10 cellular contexts compared by ENCODE assay signal in genomic region chr14:24440606-24441399, GRCh38. TPM values are rescaled to one million over a fixed set of nuclear protein-coding genes. Genes with fewer than 3 reads are reported as not detected.
DNase-seq lines count a peak whose midpoint lies in the region; ATAC-seq and TF ChIP-seq lines count a peak whose summit lies in the region.
"Had no signal": no experiment of that assay in that cellular context is flagged by ENCODE, and none has a peak within 500 bp of the region (broad histone marks: within the 10 kb centered on the region; RNA-seq: fewer than 3 reads in every experiment).

No MANE protein-coding gene starts in this region.

- TF ChIP-seq CTCF in activated CD8-positive, alpha-beta T cell treated with anti-CD3 and anti-CD28 coated beads for 36 hours (IDR thresholded peaks at IDR 0.05), result no peak
- TF ChIP-seq CTCF in type B pancreatic cell (conservative IDR thresholded peaks at IDR 0.05), result no peak
- TF ChIP-seq CTCF in BE2C (IDR thresholded peaks at IDR 0.05; ENCODE audit: low read depth, low read length), result no peak

- peaks cover 29% of the 10 kb centered on the region for H3K36me3 ChIP-seq in BE2C

- no peaks in the 10 kb centered on the region for H3K9me3 ChIP-seq in BE2C

- no peak for DNase-seq in activated naive CD4-positive, alpha-beta T cell treated with anti-CD3 and anti-CD28 coated beads, Interleukin-2, amount 50 U/mL, for 16 hours
- DNase-seq in activated CD8-positive, alpha-beta T cell treated with anti-CD3 and anti-CD28 coated beads for 36 hours, result no peak
- no peak for DNase-seq in immature natural killer cell
- no peak for DNase-seq in type B pancreatic cell (ENCODE audit: extremely low spot score, unreplicated experiment)
- DNase-seq in GM19238 (ENCODE audit: insufficient read length, low spot score), result no peak
- DNase-seq in cardiac septum (ENCODE audit: low spot score), result no peak
- no peak for DNase-seq in BE2C
- DNase-seq: brain microvascular endothelial cell, foreskin keratinocyte had no signal

- peaks cover 9% of the 10 kb centered on the region for H3K36me3 Mint-ChIP-seq in activated naive CD4-positive, alpha-beta T cell treated with anti-CD3 and anti-CD28 coated beads, Interleukin-2, amount 50 U/mL, for 24 hours
- peaks cover 44% of the 10 kb centered on the region for H3K36me3 Mint-ChIP-seq in activated CD8-positive, alpha-beta T cell treated with anti-CD3 and anti-CD28 coated beads for 36 hours (ENCODE audit: low read depth)
- H3K36me3 Mint-ChIP-seq in immature natural killer cell, result peaks cover 7 to 30% (median 11%) of the 10 kb centered on the region in 3 donors
- H3K36me3 Mint-ChIP-seq in type B pancreatic cell, result peaks cover 8% of the 10 kb centered on the region

- peaks cover 59% of the 10 kb centered on the region for H3K4me1 Mint-ChIP-seq in activated naive CD4-positive, alpha-beta T cell treated with anti-CD3 and anti-CD28 coated beads, Interleukin-2, amount 50 U/mL, for 24 hours
- H3K4me1 Mint-ChIP-seq in activated CD8-positive, alpha-beta T cell treated with anti-CD3 and anti-CD28 coated beads for 36 hours (ENCODE audit: low read depth), result peaks cover 52% of the 10 kb centered on the region
- peaks cover 64 to 65% of the 10 kb centered on the region in 2 donors for H3K4me1 Mint-ChIP-seq in immature natural killer cell
- H3K4me1 Mint-ChIP-seq in type B pancreatic cell (ENCODE audit: unreplicated experiment), result peaks cover 20% of the 10 kb centered on the region

- ATAC-seq in activated CD8-positive, alpha-beta T cell treated with anti-CD3 and anti-CD28 coated beads for 36 hours, result no peak
- ATAC-seq: foreskin keratinocyte had no signal

- H3K27me3 ChIP-seq in BE2C, result no peaks in the 10 kb centered on the region
- H3K27me3 ChIP-seq: brain microvascular endothelial cell, foreskin keratinocyte had no signal

- intact Hi-C loops in activated CD8-positive, alpha-beta T cell treated with anti-CD3 and anti-CD28 coated beads for 36 hours (cut with micrococcal nuclease), result loop anchor here (5.0 kb wide), 1 partner anchor 231 kb away; no protein-coding TSS in a partner anchor
- intact Hi-C loops in cardiac septum (cut with DNase I), result no loop called here

- peak overlapping the region; percentile 98 for H3K4me3 Mint-ChIP-seq in activated naive CD4-positive, alpha-beta T cell treated with anti-CD3 and anti-CD28 coated beads, Interleukin-2, amount 50 U/mL, for 24 hours
- H3K4me3 Mint-ChIP-seq in activated CD8-positive, alpha-beta T cell treated with anti-CD3 and anti-CD28 coated beads for 36 hours, result peak overlapping the region; percentile 86
- H3K4me3 Mint-ChIP-seq in immature natural killer cell, result peak overlapping the region; percentile 38 to 96 (median 91)
- H3K4me3 Mint-ChIP-seq in type B pancreatic cell, result peak overlapping the region; percentile 97

- no peak overlapping the region; the same call in 1 of the 2 replicates for H3K4me3 ChIP-seq in BE2C (ENCODE audit: low read depth, low read length)

- no peaks in the 10 kb centered on the region for H3K27me3 Mint-ChIP-seq in activated naive CD4-positive, alpha-beta T cell treated with anti-CD3 and anti-CD28 coated beads, Interleukin-2, amount 50 U/mL, for 24 hours
- no peaks in the 10 kb centered on the region for H3K27me3 Mint-ChIP-seq in activated CD8-positive, alpha-beta T cell treated with anti-CD3 and anti-CD28 coated beads for 36 hours
- H3K27me3 Mint-ChIP-seq in immature natural killer cell (ENCODE audit: low read depth in 3 of 3) (peaks cover 4 to 15% (median 9%) of the 10 kb centered on the region in 3 donors), type B pancreatic cell (no peaks in the 10 kb centered on the region)

- POLR2A ChIA-PET in activated CD8-positive, alpha-beta T cell treated with anti-CD3 and anti-CD28 coated beads for 36 hours (lab: Charles Lee), result interaction anchor here (0.6 to 6.2 kb wide), 7 partner anchors 10 to 233 kb away, joined by 3 to 74 read pairs (median 5); partner anchors contain the start of genes CBLN3, KHNYN and LTB4R

- CTCF ChIA-PET in activated CD8-positive, alpha-beta T cell treated with anti-CD3 and anti-CD28 coated beads for 36 hours (lab: Charles Lee), result interaction anchor here (1.2 to 5.3 kb wide), 6 partner anchors 9 to 232 kb away, joined by 3 to 76 read pairs (median 10); partner anchors contain the start of genes ADCY4, KHNYN and TINF2

- H3K4me1 ChIP-seq in BE2C, result peaks cover 3% of the 10 kb centered on the region

- no peak overlapping the region for H3K27ac Mint-ChIP-seq in activated naive CD4-positive, alpha-beta T cell treated with anti-CD3 and anti-CD28 coated beads, Interleukin-2, amount 50 U/mL, for 24 hours
- peak overlapping the region; percentile 98 for H3K27ac Mint-ChIP-seq in activated CD8-positive, alpha-beta T cell treated with anti-CD3 and anti-CD28 coated beads for 36 hours
- H3K27ac Mint-ChIP-seq in immature natural killer cell (peak overlapping the region; percentile 11 to 99 (median 94)), type B pancreatic cell (peak overlapping the region; percentile 98)

- H3K9me3 Mint-ChIP-seq in activated naive CD4-positive, alpha-beta T cell treated with anti-CD3 and anti-CD28 coated beads, Interleukin-2, amount 50 U/mL, for 24 hours, result no peaks in the 10 kb centered on the region
- no peaks in the 10 kb centered on the region for H3K9me3 Mint-ChIP-seq in activated CD8-positive, alpha-beta T cell treated with anti-CD3 and anti-CD28 coated beads for 36 hours
- H3K9me3 Mint-ChIP-seq in immature natural killer cell, result peaks cover 0 to 2% (median 0%) of the 10 kb centered on the region in 6 donors
- H3K9me3 Mint-ChIP-seq in type B pancreatic cell, result no peaks in the 10 kb centered on the region

RNA-seq across cellular contexts. Expression of gene SDR39U1, which starts 1.8 kb away (rescaled TPM):
- total RNA-seq in activated CD8-positive, alpha-beta T cell treated with anti-CD3 and anti-CD28 coated beads for 36 hours, result 10 to 100 TPM; 43.6 to 55.5 TPM
- polyA plus RNA-seq in immature natural killer cell, result 10 to 100 TPM; 62.2 to 91.2 (median 82.6) TPM
- 54.1 and 62.1 TPM in 2 replicates for total RNA-seq in type B pancreatic cell (ENCODE audit: low replicate concordance)
- 58.5 TPM for total RNA-seq in cardiac septum
- polyA plus RNA-seq in BE2C (2012; ENCODE audit: insufficient read depth, insufficient read length, low read depth), result 157 TPM

RNA-seq across cellular contexts. Expression of gene KHNYN, which starts 11.0 kb away (rescaled TPM):
- total RNA-seq in activated CD8-positive, alpha-beta T cell treated with anti-CD3 and anti-CD28 coated beads for 36 hours, result 10 to 100 TPM; 47.5 to 51.7 TPM
- 10 to 100 TPM; 12.5 to 28.0 (median 25.6) TPM for polyA plus RNA-seq in immature natural killer cell
- total RNA-seq in type B pancreatic cell (ENCODE audit: low replicate concordance) (81.3 and 113 TPM in 2 replicates), cardiac septum (23.5 TPM)
- polyA plus RNA-seq in BE2C (2012; ENCODE audit: insufficient read depth, insufficient read length, low read depth), result 26.1 TPM

RNA-seq across cellular contexts. Expression of gene CBLN3, which starts 11.3 kb away (rescaled TPM):
- total RNA-seq in activated CD8-positive, alpha-beta T cell treated with anti-CD3 and anti-CD28 coated beads for 36 hours, result 1 to 10 TPM; 2.9 TPM
- not detected for polyA plus RNA-seq in immature natural killer cell
- 1.4 and 2.4 TPM in 2 replicates for total RNA-seq in type B pancreatic cell (ENCODE audit: low replicate concordance)
- total RNA-seq in cardiac septum, result 1.2 TPM
- 0.62 TPM for polyA plus RNA-seq in BE2C (2012; ENCODE audit: insufficient read depth, insufficient read length, low read depth)

RNA-seq across cellular contexts. Expression of gene NYNRIN, which starts 42.0 kb away (rescaled TPM):
- total RNA-seq in activated CD8-positive, alpha-beta T cell treated with anti-CD3 and anti-CD28 coated beads for 36 hours, result under 1 TPM; 0.05 to 0.27 TPM
- polyA plus RNA-seq in immature natural killer cell, result under 1 TPM in 2 of 3 donors, not detected in 1; 0.18 TPM
- total RNA-seq in type B pancreatic cell (ENCODE audit: low replicate concordance) (79.2 and 129 TPM in 2 replicates), cardiac septum (5.0 TPM)
- 11.9 TPM for polyA plus RNA-seq in BE2C (2012; ENCODE audit: insufficient read depth, insufficient read length, low read depth)
